8 cellular contexts compared by ENCODE assay signal in genomic region chr6:106973841-106974336, GRCh38. TPM values are rescaled to one million over a fixed set of nuclear protein-coding genes. Genes with fewer than 3 reads are reported as not detected.
DNase-seq lines count a peak whose midpoint lies in the region; ATAC-seq, FAIRE-seq and TF ChIP-seq lines count a peak whose summit lies in the region.

No MANE protein-coding gene starts in this region.

- FAIRE-seq in keratinocyte (lab: Jason Lieb, UNC): no peak

- peaks cover 14 to 45% (median 31%) of the 10 kb centered on the region in 10 experiments for H3K4me1 ChIP-seq in BLaER1 treated with 17β-estradiol and CSF1 and Interleukin-3, amounts not matched to agents 10 nM and 100 nM
- peaks cover 18% of the 10 kb centered on the region for H3K4me1 ChIP-seq in keratinocyte (ENCODE audit: control insufficient read depth, extremely low read depth, insufficient read depth, low read length)

- H3K9me3 Mint-ChIP-seq in activated CD8-positive, alpha-beta T cell treated with anti-CD3 and anti-CD28 coated beads, Interleukin-2, amount 10 ng/mL, durations not matched to agents 7 days and 5 days (ENCODE audit: insufficient read depth): no peaks in the 10 kb centered on the region
- no peaks in the 10 kb centered on the region for H3K9me3 Mint-ChIP-seq in stimulated activated naive B cell treated with anti-CD40 and anti-IgM and Interleukin-4, amounts not matched to agents 10 μg/mL and 1 μg/mL and 100 μg/mL, for 72 hours

- peaks cover 0 to 52% (median 29%) of the 10 kb centered on the region in 11 experiments; a peak in 12 of 22 replicates for H4K20me1 ChIP-seq in BLaER1 treated with 17β-estradiol and CSF1 and Interleukin-3, amounts not matched to agents 10 nM and 100 nM
- H4K20me1 ChIP-seq in keratinocyte (ENCODE audit: control insufficient read depth, extremely low read depth, insufficient read depth, low read length): peaks cover 11% of the 10 kb centered on the region

- CTCF ChIA-PET in activated CD8-positive, alpha-beta T cell treated with anti-CD3 and anti-CD28 coated beads, Interleukin-2, amount 10 ng/mL, durations not matched to agents 7 days and 5 days (lab: Charles Lee): interaction anchor here (0.9 kb wide), 1 partner anchor 511 kb away, joined by 3 read pairs; no protein-coding TSS in a partner anchor

- peak overlapping the region; percentile 86 to 100 (median 93) for H3K4me2 ChIP-seq in BLaER1 treated with 17β-estradiol and CSF1 and Interleukin-3, amounts not matched to agents 10 nM and 100 nM
- peak overlapping the region; percentile 89 for H3K4me2 ChIP-seq in keratinocyte (ENCODE audit: control insufficient read depth, extremely low read depth, insufficient read depth, low read depth, low read length)

- H3K27me3 ChIP-seq in BLaER1 treated with 17β-estradiol and CSF1 and Interleukin-3, amounts not matched to agents 10 nM and 100 nM: peaks cover 0 to 32% (median 0%) of the 10 kb centered on the region in 11 experiments; a peak in 4 of 22 replicates
- H3K27me3 ChIP-seq in keratinocyte (ENCODE audit: control insufficient read depth, extremely low read depth, insufficient read depth, low read length): no peaks in the 10 kb centered on the region

- peaks cover 0 to 2% (median 0%) of the 10 kb centered on the region in 11 experiments; a peak in 2 of 22 replicates for H3K9me3 ChIP-seq in BLaER1 treated with 17β-estradiol and CSF1 and Interleukin-3, amounts not matched to agents 10 nM and 100 nM (replicated peaks in 1 of 11)
- H3K9me3 ChIP-seq in keratinocyte (ENCODE audit: control insufficient read depth, low read depth, low read length): no peaks in the 10 kb centered on the region

- H3K27me3 Mint-ChIP-seq in activated CD8-positive, alpha-beta T cell treated with anti-CD3 and anti-CD28 coated beads, Interleukin-2, amount 10 ng/mL, durations not matched to agents 7 days and 5 days (ENCODE audit: low read depth): peaks cover 61% of the 10 kb centered on the region
- no peaks in the 10 kb centered on the region for H3K27me3 Mint-ChIP-seq in stimulated activated naive B cell treated with anti-CD40 and anti-IgM and Interleukin-4, amounts not matched to agents 10 μg/mL and 1 μg/mL and 100 μg/mL, for 72 hours

- POLR2A ChIA-PET in activated CD8-positive, alpha-beta T cell treated with anti-CD3 and anti-CD28 coated beads, Interleukin-2, amount 10 ng/mL, durations not matched to agents 7 days and 5 days (lab: Charles Lee): no interaction called here

- ATAC-seq in activated CD8-positive, alpha-beta T cell treated with anti-CD3 and anti-CD28 coated beads, Interleukin-2, amount 10 ng/mL, durations not matched to agents 7 days and 5 days: no peak
- peak; percentile 21 to 23 for ATAC-seq in stimulated activated naive B cell treated with anti-CD40 and anti-IgM and Interleukin-4, amounts not matched to agents 10 μg/mL and 1 μg/mL and 100 μg/mL, for 72 hours (replicated peaks)
- ATAC-seq in HG03469 (IDR thresholded peaks at IDR 0.05; ENCODE audit: unreplicated experiment) (no peak), GM21737 (IDR thresholded peaks at IDR 0.05; ENCODE audit: unreplicated experiment) (no peak)

- TF ChIP-seq CTCF in keratinocyte (optimal IDR thresholded peaks at IDR 0.05 in 1 of 3, IDR thresholded peaks at IDR 0.05 in 1 of 3, conservative IDR thresholded peaks at IDR 0.05 in 1 of 3; ENCODE audit: extremely low read depth in 1 of 3, insufficient read depth in 2 of 3, low read length in 3 of 3): no peak

- peaks cover 9% of the 10 kb centered on the region for H3K4me1 Mint-ChIP-seq in activated CD8-positive, alpha-beta T cell treated with anti-CD3 and anti-CD28 coated beads, Interleukin-2, amount 10 ng/mL, durations not matched to agents 7 days and 5 days (ENCODE audit: low read depth)
- H3K4me1 Mint-ChIP-seq in stimulated activated naive B cell treated with anti-CD40 and anti-IgM and Interleukin-4, amounts not matched to agents 10 μg/mL and 1 μg/mL and 100 μg/mL, for 72 hours: peaks cover 4 to 39% of the 10 kb centered on the region in 2 donors

- H3K9me1 ChIP-seq in keratinocyte (ENCODE audit: control insufficient read depth, extremely low read depth, insufficient read depth, low read length): no peaks in the 10 kb centered on the region

- H2AFZ ChIP-seq in keratinocyte (ENCODE audit: control insufficient read depth, low read length): no peak overlapping the region

- peak overlapping the region; percentile 28 for H3K4me3 Mint-ChIP-seq in activated CD8-positive, alpha-beta T cell treated with anti-CD3 and anti-CD28 coated beads, Interleukin-2, amount 10 ng/mL, durations not matched to agents 7 days and 5 days
- H3K4me3 Mint-ChIP-seq in stimulated activated naive B cell treated with anti-CD40 and anti-IgM and Interleukin-4, amounts not matched to agents 10 μg/mL and 1 μg/mL and 100 μg/mL, for 72 hours: peak overlapping the region; percentile 86 to 93

- H3K36me3 ChIP-seq in BLaER1 treated with 17β-estradiol and CSF1 and Interleukin-3, amounts not matched to agents 10 nM and 100 nM: peaks cover 0 to 34% (median 18%) of the 10 kb centered on the region in 11 experiments; a peak in 12 of 22 replicates
- H3K36me3 ChIP-seq in keratinocyte (ENCODE audit: control insufficient read depth in 2 of 2, extremely low read depth in 1 of 2, insufficient read depth in 2 of 2, low read length in 2 of 2): peaks cover 0 to 1% of the 10 kb centered on the region in 2 experiments

- H3K27ac ChIP-seq in BLaER1 treated with 17β-estradiol and CSF1 and Interleukin-3, amounts not matched to agents 10 nM and 100 nM: peak overlapping the region in 9 of 11 experiments; percentile 51 to 99 (median 96); a peak in 18 of 22 replicates
- H3K27ac ChIP-seq in keratinocyte (ENCODE audit: control insufficient read depth, insufficient read depth, low read length): peak overlapping the region; percentile 60

- H3K79me2 ChIP-seq in keratinocyte (ENCODE audit: control insufficient read depth, insufficient read depth, low read length): peaks cover 29% of the 10 kb centered on the region

- peak; percentile 54 for DNase-seq in HT-29 (ENCODE audit: low spot score)
- DNase-seq in activated CD8-positive, alpha-beta T cell treated with anti-CD3 and anti-CD28 coated beads, Interleukin-2, amount 10 ng/mL, durations not matched to agents 7 days and 5 days: no peak
- no peak for DNase-seq in keratinocyte (ENCODE audit: low read depth, low spot score)
- DNase-seq in stimulated activated naive B cell treated with anti-CD40 and anti-IgM and Interleukin-4, amounts not matched to agents 10 μg/mL and 1 μg/mL and 100 μg/mL, for 72 hours: peak; percentile 19
- no peak for DNase-seq in NCI-H510A treated with DMSO at 0.1 percent for 48 hours (lab: John Stamatoyannopoulos, UW)

- peak overlapping the region; percentile 83 to 98 (median 94) for H3K4me3 ChIP-seq in BLaER1 treated with 17β-estradiol and CSF1 and Interleukin-3, amounts not matched to agents 10 nM and 100 nM
- H3K4me3 ChIP-seq in keratinocyte (ENCODE audit: control insufficient read depth in 2 of 3, extremely low read depth in 1 of 3, insufficient read depth in 2 of 3, low read depth in 1 of 3, low read length in 3 of 3): peak overlapping the region; percentile 73 to 100 (median 89)

- H3K9ac ChIP-seq in BLaER1 treated with 17β-estradiol and CSF1 and Interleukin-3, amounts not matched to agents 10 nM and 100 nM: peak overlapping the region; percentile 1 to 98 (median 97); a peak in 21 of 22 replicates
- H3K9ac ChIP-seq in keratinocyte (ENCODE audit: control insufficient read depth, extremely low read depth, insufficient read depth, low read length): peak overlapping the region; percentile 89

- dilution Hi-C loops in keratinocyte (cut with MboI; ENCODE audit: extremely low pct_ligation_motif_present, low sequenced_read_pairs): no loop called here

- no peaks in the 10 kb centered on the region for H3K36me3 Mint-ChIP-seq in activated CD8-positive, alpha-beta T cell treated with anti-CD3 and anti-CD28 coated beads, Interleukin-2, amount 10 ng/mL, durations not matched to agents 7 days and 5 days (ENCODE audit: low read depth)
- H3K36me3 Mint-ChIP-seq in stimulated activated naive B cell treated with anti-CD40 and anti-IgM and Interleukin-4, amounts not matched to agents 10 μg/mL and 1 μg/mL and 100 μg/mL, for 72 hours: peaks cover 5 to 8% of the 10 kb centered on the region in 2 donors

- H3K27ac Mint-ChIP-seq in activated CD8-positive, alpha-beta T cell treated with anti-CD3 and anti-CD28 coated beads, Interleukin-2, amount 10 ng/mL, durations not matched to agents 7 days and 5 days: no peak overlapping the region
- peak overlapping the region; percentile 95 for H3K27ac Mint-ChIP-seq in stimulated activated naive B cell treated with anti-CD40 and anti-IgM and Interleukin-4, amounts not matched to agents 10 μg/mL and 1 μg/mL and 100 μg/mL, for 72 hours

RNA-seq across cellular contexts. Expression of gene CD24, which starts 0.6 kb away (rescaled TPM):
- total RNA-seq in HT-29 (2014; rRNA removed; shearing (Covaris generic)): 389 and 427 TPM in 2 replicates
- not detected for total RNA-seq in activated CD8-positive, alpha-beta T cell treated with anti-CD3 and anti-CD28 coated beads, Interleukin-2, amount 10 ng/mL, durations not matched to agents 7 days and 5 days
- 372 to 681 TPM (median 622 TPM) in 3 replicates for polyA plus RNA-seq in keratinocyte
- 415 TPM for polyA plus RNA-seq in keratinocyte (2011; ENCODE audit: low read depth)
- polyA plus RNA-seq in keratinocyte (2011; cell fraction: cytosol; rRNA removed): 887 and 1,443 TPM in 2 replicates
- polyA plus RNA-seq in keratinocyte (2011; cell fraction: nucleus; rRNA removed): 446 and 560 TPM in 2 replicates
- 458 and 790 TPM in 2 replicates for polyA plus RNA-seq in keratinocyte (2012; ENCODE audit: low replicate concordance)
- 143 to 421 TPM (median 331 TPM) in 3 replicates for polyA minus RNA-seq in keratinocyte
- 2,130 TPM for polyA minus RNA-seq in keratinocyte (2011; cell fraction: cytosol; rRNA and poly(A)+ RNA removed)
- polyA minus RNA-seq in keratinocyte (2011; cell fraction: nucleus; rRNA and poly(A)+ RNA removed): 176 and 264 TPM in 2 replicates

RNA-seq across cellular contexts. Expression of gene MTRES1, which starts 54.1 kb away (rescaled TPM):
- total RNA-seq in HT-29 (2014; rRNA removed; shearing (Covaris generic)): 11.1 and 14.4 TPM in 2 replicates
- total RNA-seq in activated CD8-positive, alpha-beta T cell treated with anti-CD3 and anti-CD28 coated beads, Interleukin-2, amount 10 ng/mL, durations not matched to agents 7 days and 5 days: 10 to 100 TPM; 14.8 to 18.1 TPM
- polyA plus RNA-seq in keratinocyte: 12.0 to 19.6 TPM (median 12.1 TPM) in 3 replicates
- polyA plus RNA-seq in keratinocyte (2011; ENCODE audit: low read depth): 28.5 TPM
- 12.3 and 12.9 TPM in 2 replicates for polyA plus RNA-seq in keratinocyte (2011; cell fraction: cytosol; rRNA removed)
- polyA plus RNA-seq in keratinocyte (2011; cell fraction: nucleus; rRNA removed): 13.5 and 18.8 TPM in 2 replicates
- 16.3 and 20.2 TPM in 2 replicates for polyA plus RNA-seq in keratinocyte (2012; ENCODE audit: low replicate concordance)
- polyA minus RNA-seq in keratinocyte: 1.6 to 5.1 TPM (median 3.7 TPM) in 3 replicates
- polyA minus RNA-seq in keratinocyte (2011; cell fraction: cytosol; rRNA and poly(A)+ RNA removed): 3.8 TPM
- 4.3 and 6.8 TPM in 2 replicates for polyA minus RNA-seq in keratinocyte (2011; cell fraction: nucleus; rRNA and poly(A)+ RNA removed)

Comparison
In these comparisons a context has a peak if more than half of its experiments do, and no peak if none do; other contexts are left out.
1. DNase-seq: peak in HT-29 (single experiment) and stimulated activated naive B cell treated with anti-CD40 and anti-IgM and Interleukin-4, amounts not matched to agents 10 μg/mL and 1 μg/mL and 100 μg/mL, for 72 hours (single experiment); none in activated CD8-positive, alpha-beta T cell treated with anti-CD3 and anti-CD28 coated beads, Interleukin-2, amount 10 ng/mL, durations not matched to agents 7 days and 5 days (single experiment), keratinocyte (single experiment) and NCI-H510A treated with DMSO at 0.1 percent for 48 hours (single experiment).
2. ATAC-seq: peak in stimulated activated naive B cell treated with anti-CD40 and anti-IgM and Interleukin-4, amounts not matched to agents 10 μg/mL and 1 μg/mL and 100 μg/mL, for 72 hours (2 of 2); none in activated CD8-positive, alpha-beta T cell treated with anti-CD3 and anti-CD28 coated beads, Interleukin-2, amount 10 ng/mL, durations not matched to agents 7 days and 5 days (single experiment), HG03469 (single experiment) and GM21737 (single experiment).
3. RNA of gene CD24, which starts 0.6 kb away (total RNA-seq): 389 to 427 TPM in HT-29; not detected in activated CD8-positive, alpha-beta T cell treated with anti-CD3 and anti-CD28 coated beads, Interleukin-2, amount 10 ng/mL, durations not matched to agents 7 days and 5 days; every median in the first group is over 100 times any median in the second.